In the genomic region with DNA sequence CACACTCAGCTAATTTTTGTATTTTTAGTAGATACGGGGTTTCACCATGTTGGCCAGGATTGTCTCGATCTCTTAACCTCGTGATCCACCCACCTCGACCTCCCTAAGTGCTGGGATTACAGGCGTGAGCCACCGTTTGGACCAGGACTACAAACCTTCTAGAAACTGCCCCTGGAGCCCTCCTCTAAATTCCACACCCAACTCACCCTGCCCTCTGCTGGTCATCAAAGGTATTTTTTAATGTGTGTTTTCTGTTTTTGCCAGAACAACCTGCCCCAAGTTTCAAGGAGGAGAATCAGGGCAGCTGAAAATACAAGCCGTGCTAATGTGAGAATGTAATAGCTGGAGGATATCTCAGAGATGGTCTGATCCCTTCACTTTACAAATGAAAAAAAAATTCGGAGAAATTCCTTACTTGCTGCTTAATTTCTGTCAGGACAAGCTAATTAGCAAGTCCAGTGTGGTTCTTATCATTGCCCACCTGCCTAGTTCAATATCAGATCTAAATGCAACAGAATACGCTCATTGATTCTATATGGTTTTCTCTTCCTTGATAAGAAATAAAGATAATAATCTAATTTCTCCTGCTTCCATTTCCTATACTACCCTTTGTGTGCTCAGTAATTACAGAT, we compare ENCODE assay signal across 8 cellular contexts. TPM values are rescaled to one million over a fixed set of nuclear protein-coding genes. Genes with fewer than 3 reads are reported as not detected.
A peak's percentile ranks its signal among the peaks of the same experiment; 100 is the strongest.
DNase-seq lines count a peak whose midpoint lies in the region; ATAC-seq lines count a peak whose summit lies in the region.

No MANE protein-coding gene starts in this region.

- no peak overlapping the region for H3K27ac ChIP-seq in CD8-positive, alpha-beta memory T cell (ENCODE audit: low read depth, low read length)

- CTCF ChIA-PET in CD8-positive, alpha-beta memory T cell (lab: Charles Lee): interaction anchor here (0.6 to 1.4 kb wide), 7 partner anchors 10 to 1319 kb away, joined by 3 to 7 read pairs (median 3); no protein-coding TSS in a partner anchor
- CTCF ChIA-PET in activated CD8-positive, alpha-beta T cell treated with anti-CD3 and anti-CD28 coated beads, Interleukin-2, amount 10 ng/mL, durations not matched to agents 7 days and 5 days (lab: Charles Lee): interaction anchor here (0.6 to 3.4 kb wide), 11 partner anchors 16 to 255 kb away, joined by 3 to 17 read pairs (median 4); no protein-coding TSS in a partner anchor

- H3K9me3 Mint-ChIP-seq in CD8-positive, alpha-beta memory T cell: peaks cover 0 to 4% (median 0%) of the 10 kb centered on the region in 5 donors
- no peaks in the 10 kb centered on the region for H3K9me3 Mint-ChIP-seq in activated CD8-positive, alpha-beta T cell treated with anti-CD3 and anti-CD28 coated beads, Interleukin-2, amount 10 ng/mL, durations not matched to agents 7 days and 5 days (ENCODE audit: insufficient read depth)

- no peaks in the 10 kb centered on the region for H3K36me3 Mint-ChIP-seq in CD8-positive, alpha-beta memory T cell
- no peaks in the 10 kb centered on the region for H3K36me3 Mint-ChIP-seq in activated CD8-positive, alpha-beta T cell treated with anti-CD3 and anti-CD28 coated beads, Interleukin-2, amount 10 ng/mL, durations not matched to agents 7 days and 5 days (ENCODE audit: low read depth)

- no peak for ATAC-seq in activated CD8-positive, alpha-beta T cell treated with anti-CD3 and anti-CD28 coated beads, Interleukin-2, amount 10 ng/mL, durations not matched to agents 7 days and 5 days
- ATAC-seq in GM18909 (IDR thresholded peaks at IDR 0.05; ENCODE audit: poor library complexity, unreplicated experiment): no peak
- ATAC-seq in HG02852 (IDR thresholded peaks at IDR 0.05; ENCODE audit: unreplicated experiment): no peak

- H3K4me1 Mint-ChIP-seq in CD8-positive, alpha-beta memory T cell: peaks cover 8 to 21% (median 10%) of the 10 kb centered on the region in 3 donors
- peaks cover 9% of the 10 kb centered on the region for H3K4me1 Mint-ChIP-seq in activated CD8-positive, alpha-beta T cell treated with anti-CD3 and anti-CD28 coated beads, Interleukin-2, amount 10 ng/mL, durations not matched to agents 7 days and 5 days (ENCODE audit: low read depth)

- no peaks in the 10 kb centered on the region for H3K36me3 ChIP-seq in CD8-positive, alpha-beta memory T cell (ENCODE audit: insufficient read depth, low read length)

- peak overlapping the region in 1 of 8 donors; percentile 20 for H3K27ac Mint-ChIP-seq in CD8-positive, alpha-beta memory T cell
- no peak overlapping the region for H3K27ac Mint-ChIP-seq in activated CD8-positive, alpha-beta T cell treated with anti-CD3 and anti-CD28 coated beads, Interleukin-2, amount 10 ng/mL, durations not matched to agents 7 days and 5 days

- H3K27me3 Mint-ChIP-seq in CD8-positive, alpha-beta memory T cell: peaks cover 32 to 48% of the 10 kb centered on the region in 2 donors
- peaks cover 67% of the 10 kb centered on the region for H3K27me3 Mint-ChIP-seq in activated CD8-positive, alpha-beta T cell treated with anti-CD3 and anti-CD28 coated beads, Interleukin-2, amount 10 ng/mL, durations not matched to agents 7 days and 5 days (ENCODE audit: low read depth)

- H3K4me3 ChIP-seq in CD8-positive, alpha-beta memory T cell (ENCODE audit: low read length): no peak overlapping the region

- H3K4me3 Mint-ChIP-seq in CD8-positive, alpha-beta memory T cell: no peak overlapping the region
- H3K4me3 Mint-ChIP-seq in activated CD8-positive, alpha-beta T cell treated with anti-CD3 and anti-CD28 coated beads, Interleukin-2, amount 10 ng/mL, durations not matched to agents 7 days and 5 days: no peak overlapping the region

- peak in 3 of 5 donors; percentile 18 to 52 (median 27) for DNase-seq in CD8-positive, alpha-beta memory T cell
- DNase-seq in GM19238 (ENCODE audit: insufficient read length, low spot score): peak; percentile 33
- peak; percentile 9 for DNase-seq in NCI-H2227 treated with DMSO at 0.1 percent for 48 hours (lab: John Stamatoyannopoulos, UW)
- DNase-seq in activated CD8-positive, alpha-beta T cell treated with anti-CD3 and anti-CD28 coated beads, Interleukin-2, amount 10 ng/mL, durations not matched to agents 7 days and 5 days: peak; percentile 55
- DNase-seq in glomerular visceral epithelial cell (ENCODE audit: extremely low spot score): peak; percentile 57
- peak; percentile 18 to 46 for DNase-seq in stimulated activated CD4-positive, alpha-beta T cell treated with anti-CD3 and anti-CD28 coated beads, Interleukin-2, amount 100 ng/mL, for 24 hours

- no peaks in the 10 kb centered on the region for H3K9me3 ChIP-seq in CD8-positive, alpha-beta memory T cell (ENCODE audit: low read length)

- POLR2A ChIA-PET in CD8-positive, alpha-beta memory T cell (lab: Charles Lee): no interaction called here
- POLR2A ChIA-PET in activated CD8-positive, alpha-beta T cell treated with anti-CD3 and anti-CD28 coated beads, Interleukin-2, amount 10 ng/mL, durations not matched to agents 7 days and 5 days (lab: Charles Lee): no interaction called here

- H3K4me1 ChIP-seq in CD8-positive, alpha-beta memory T cell (ENCODE audit: insufficient read depth, low read length): no peaks in the 10 kb centered on the region

- H3K27me3 ChIP-seq in CD8-positive, alpha-beta memory T cell (ENCODE audit: insufficient read depth, low read length, poor library complexity, severe bottlenecking): peaks cover 25% of the 10 kb centered on the region

RNA-seq across cellular contexts. Expression of a gene that starts 4.1 kb away (rescaled TPM):
- under 1 TPM; 0.58 to 0.63 TPM for total RNA-seq in CD8-positive, alpha-beta memory T cell
- polyA plus RNA-seq in CD8-positive, alpha-beta memory T cell: 0.26 TPM
- 1 to 10 TPM; 1.1 to 1.2 TPM for total RNA-seq in activated CD8-positive, alpha-beta T cell treated with anti-CD3 and anti-CD28 coated beads, Interleukin-2, amount 10 ng/mL, durations not matched to agents 7 days and 5 days
